Comparison of ENCODE assay signal across 14 cellular contexts in genomic region chr11:94537051-94537600, GRCh38. TPM values are rescaled to one million over a fixed set of nuclear protein-coding genes. Genes with fewer than 3 reads are reported as not detected.
DNase-seq lines count a peak whose midpoint lies in the region; ATAC-seq and TF ChIP-seq lines count a peak whose summit lies in the region.
"Had no signal": no experiment of that assay in that cellular context is flagged by ENCODE, and none has a peak within 500 bp of the region (broad histone marks: within the 10 kb centered on the region; RNA-seq: fewer than 3 reads in every experiment).

No MANE protein-coding gene starts in this region.

- peak overlapping the region; percentile 2 for H3K4me3 Mint-ChIP-seq in MCF 10A (ENCODE audit: unreplicated experiment)
- no peak overlapping the region for H3K4me3 Mint-ChIP-seq in T-cell
- H3K4me3 Mint-ChIP-seq: activated CD4-positive, alpha-beta memory T cell treated with anti-CD3 and anti-CD28 coated beads for 36 hours; activated T-helper 17 cell treated with anti-CD3 and anti-CD28 coated beads, Interleukin-2, amount 50 U/mL, for 72 hours; memory B cell had no signal

- CTCF ChIA-PET in MCF 10A (lab: Yijun Ruan, JAX), result interaction anchor here (0.6 to 1.5 kb wide), 6 partner anchors 11 to 640 kb away, joined by 3 to 4 read pairs (median 3); no protein-coding TSS in a partner anchor
- CTCF ChIA-PET in T-cell (lab: Charles Lee), result no interaction called here

- no peaks in the 10 kb centered on the region for H3K36me3 ChIP-seq in breast epithelium
- H3K36me3 ChIP-seq in aorta (ENCODE audit: control insufficient read depth in 1 of 2, insufficient read depth in 2 of 2, low read length in 1 of 2), result no peaks in the 10 kb centered on the region
- H3K36me3 ChIP-seq: suprapubic skin had no signal

- peak; percentile 61 for ATAC-seq in aorta (ENCODE audit: low FRiP score)
- ATAC-seq in HG03565 (IDR thresholded peaks at IDR 0.05; ENCODE audit: unreplicated experiment), result no peak
- ATAC-seq in HG03378 (IDR thresholded peaks at IDR 0.05; ENCODE audit: unreplicated experiment), result no peak
- ATAC-seq in T-cell (replicated peaks in 1 of 4), result no peak
- ATAC-seq: activated T-helper 17 cell treated with anti-CD3 and anti-CD28 coated beads, Interleukin-2, amount 50 U/mL, for 72 hours had no signal

- H3K9me3 Mint-ChIP-seq in MCF 10A (ENCODE audit: unreplicated experiment) (no peaks in the 10 kb centered on the region), T-cell (no peaks in the 10 kb centered on the region)
- H3K9me3 Mint-ChIP-seq: activated CD4-positive, alpha-beta memory T cell treated with anti-CD3 and anti-CD28 coated beads for 36 hours; activated T-helper 17 cell treated with anti-CD3 and anti-CD28 coated beads, Interleukin-2, amount 50 U/mL, for 72 hours; memory B cell had no signal

- H3K4me3 ChIP-seq in breast epithelium (no peak overlapping the region), aorta (ENCODE audit: low read length in 2 of 2) (no peak overlapping the region)
- H3K4me3 ChIP-seq: suprapubic skin had no signal

- intact Hi-C loops in MCF 10A (cut with micrococcal nuclease), result no loop called here
- intact Hi-C loops in breast epithelium (cut with DNase I; ENCODE audit: low total_unique reads), result no loop called here
- intact Hi-C loops in aorta (cut with DNase I), result no loop called here

- no peak overlapping the region for H3K27ac ChIP-seq in breast epithelium
- peak overlapping the region; percentile 43 to 57 for H3K27ac ChIP-seq in aorta (ENCODE audit: low read depth in 1 of 2, low read length in 2 of 2)

- no TSS peak for BruUV-seq in MCF 10A (replicated peaks; lab: Mats Ljungman, UMichigan)

- no peaks in the 10 kb centered on the region for H3K36me3 Mint-ChIP-seq in MCF 10A (ENCODE audit: insufficient read depth, unreplicated experiment)
- no peaks in the 10 kb centered on the region for H3K36me3 Mint-ChIP-seq in T-cell
- H3K36me3 Mint-ChIP-seq: activated CD4-positive, alpha-beta memory T cell treated with anti-CD3 and anti-CD28 coated beads for 36 hours; memory B cell had no signal

- DNase-seq in MCF 10A (ENCODE audit: unreplicated experiment) (peak; percentile 28), breast epithelium (ENCODE audit: low spot score in 2 of 2) (no peak), astrocyte of the hippocampus (ENCODE audit: low read depth, low spot score) (peak; percentile 32), kidney glomerular epithelial cell (lab: John Stamatoyannopoulos, UW) (peak; percentile 20), aorta (no peak), T-cell (no peak)
- DNase-seq: activated CD4-positive, alpha-beta memory T cell treated with anti-CD3 and anti-CD28 coated beads for 36 hours; NCI-H526 treated with DMSO at 0.1 percent for 48 hours; stimulated activated CD4-positive, alpha-beta T cell treated with anti-CD3 and anti-CD28 coated beads, Interleukin-12 subunit alpha, Interleukin-12 subunit beta, amount 100 ng/mL, for 4 hours had no signal

- no peak overlapping the region for H3K27ac Mint-ChIP-seq in MCF 10A (ENCODE audit: low read depth, unreplicated experiment)
- H3K27ac Mint-ChIP-seq in T-cell, result no peak overlapping the region
- H3K27ac Mint-ChIP-seq: activated CD4-positive, alpha-beta memory T cell treated with anti-CD3 and anti-CD28 coated beads for 36 hours; activated T-helper 17 cell treated with anti-CD3 and anti-CD28 coated beads, Interleukin-2, amount 50 U/mL, for 72 hours; memory B cell had no signal

- no peaks in the 10 kb centered on the region for H3K27me3 Mint-ChIP-seq in MCF 10A (ENCODE audit: insufficient read depth, unreplicated experiment)
- peaks cover 12 to 30% of the 10 kb centered on the region in 2 donors for H3K27me3 Mint-ChIP-seq in T-cell

- no peak for TF ChIP-seq POLR2A in breast epithelium (IDR thresholded peaks at IDR 0.05)

- 3 to 4% methylated on average over 3 of the region's 3 CpGs for WGBS in aorta, 2 donors

- H3K27me3 ChIP-seq in breast epithelium (no peaks in the 10 kb centered on the region), aorta (ENCODE audit: control insufficient read depth in 1 of 2, insufficient read depth in 2 of 2, low read length in 1 of 2) (no peaks in the 10 kb centered on the region)
- H3K27me3 ChIP-seq: suprapubic skin had no signal

- POLR2A ChIA-PET in MCF 10A (lab: Yijun Ruan, JAX), result interaction anchor here (1.0 kb wide), 1 partner anchor 18 kb away, joined by 3 read pairs; no protein-coding TSS in a partner anchor
- POLR2A ChIA-PET in T-cell (lab: Charles Lee), result interaction anchor here in 1 of 2 donors (0.7 kb wide), 1 partner anchor 1521 kb away, joined by 4 read pairs; no protein-coding TSS in a partner anchor

- H3K4me1 ChIP-seq in breast epithelium, result no peaks in the 10 kb centered on the region
- peaks cover 0 to 3% of the 10 kb centered on the region in 2 donors for H3K4me1 ChIP-seq in aorta (ENCODE audit: control insufficient read depth in 1 of 2, insufficient read depth in 2 of 2, low read length in 2 of 2)

- TF ChIP-seq CTCF in MCF 10A (IDR thresholded peaks at IDR 0.05; ENCODE audit: unreplicated experiment) (no peak), breast epithelium (IDR thresholded peaks at IDR 0.05) (no peak)

- H3K4me1 Mint-ChIP-seq in MCF 10A (ENCODE audit: insufficient read depth, unreplicated experiment), result peaks cover 36% of the 10 kb centered on the region
- no peaks in the 10 kb centered on the region for H3K4me1 Mint-ChIP-seq in T-cell
- H3K4me1 Mint-ChIP-seq: activated T-helper 17 cell treated with anti-CD3 and anti-CD28 coated beads, Interleukin-2, amount 50 U/mL, for 72 hours; memory B cell had no signal

- H3K9me3 ChIP-seq in breast epithelium, result no peaks in the 10 kb centered on the region
- no peaks in the 10 kb centered on the region for H3K9me3 ChIP-seq in aorta (ENCODE audit: control insufficient read depth, low read length)
- H3K9me3 ChIP-seq: suprapubic skin had no signal

RNA-seq across cellular contexts. Expression of gene FUT4, which starts 6.6 kb away (rescaled TPM):
- total RNA-seq in MCF 10A (2022) (0.23 and 0.32 TPM in 2 replicates), breast epithelium (1 to 10 TPM; 3.9 to 9.4 (median 5.3) TPM), aorta (1 to 10 TPM; 8.7 to 9.7 TPM), T-cell (1 to 10 TPM; 3.4 to 7.0 (median 6.4) TPM)
- 1 to 10 TPM; 2.6 to 3.9 TPM for polyA plus RNA-seq in aorta

RNA-seq across cellular contexts. Expression of gene C11orf97, which starts 24.9 kb away (rescaled TPM):
- not detected in 2 replicates for total RNA-seq in MCF 10A (2022)
- not detected for total RNA-seq in breast epithelium
- total RNA-seq in aorta, result not detected
- polyA plus RNA-seq in aorta, result not detected
- total RNA-seq in T-cell, result not detected
- total RNA-seq: activated CD4-positive, alpha-beta memory T cell treated with anti-CD3 and anti-CD28 coated beads for 36 hours; activated T-helper 17 cell treated with anti-CD3 and anti-CD28 coated beads, Interleukin-2, amount 50 U/mL, for 72 hours; suprapubic skin had no signal

RNA-seq across cellular contexts. Expression of gene PIWIL4, which starts 30.0 kb away (rescaled TPM):
- not detected in 2 replicates for total RNA-seq in MCF 10A (2022)
- total RNA-seq in breast epithelium, result 1 to 10 TPM; 4.8 to 6.7 (median 5.6) TPM
- 1 to 10 TPM; 5.6 to 5.9 TPM for total RNA-seq in aorta
- 10 to 100 TPM in 1 of 2 donors, 1 to 10 TPM in 1; 2.8 to 12.9 TPM for polyA plus RNA-seq in aorta
- 1 to 10 TPM in 4 of 5 donors, under 1 TPM in 1; 0.82 to 2.7 (median 2.0) TPM for total RNA-seq in T-cell

RNA-seq across cellular contexts. Expression of gene ANKRD49, which starts 43.3 kb away (rescaled TPM):
- total RNA-seq in MCF 10A (2022), result 9.7 and 13.0 TPM in 2 replicates
- 10 to 100 TPM; 18.4 to 23.6 (median 21.3) TPM for total RNA-seq in breast epithelium
- total RNA-seq in aorta, result 10 to 100 TPM; 12.6 to 14.4 TPM
- polyA plus RNA-seq in aorta, result 10 to 100 TPM in 1 of 2 donors, 1 to 10 TPM in 1; 8.8 to 26.1 TPM
- 10 to 100 TPM; 36.9 to 43.4 (median 39.7) TPM for total RNA-seq in T-cell

RNA-seq across cellular contexts. Expression of gene MRE11, which starts 43.5 kb away (rescaled TPM):
- total RNA-seq in MCF 10A (2022) (13.2 and 15.1 TPM in 2 replicates), breast epithelium (10 to 100 TPM; 18.1 to 33.1 (median 22.3) TPM), aorta (10 to 100 TPM; 16.0 to 27.9 TPM), T-cell (10 to 100 TPM; 22.1 to 34.0 (median 27.4) TPM)
- 1 to 10 TPM; 3.4 to 5.0 TPM for polyA plus RNA-seq in aorta

Comparison
In these comparisons a context has a peak if more than half of its experiments do, and no peak if none do; other contexts are left out.
1. DNase-seq: peak in MCF 10A (single experiment), astrocyte of the hippocampus (single experiment) and kidney glomerular epithelial cell (single experiment); none in breast epithelium (0 of 2), aorta (0 of 2) and T-cell (0 of 34).
2. H3K27ac ChIP-seq: peak in aorta (2 of 2); none in breast epithelium (0 of 2).